10 cellular contexts compared by ENCODE assay signal in the genomic region with DNA sequence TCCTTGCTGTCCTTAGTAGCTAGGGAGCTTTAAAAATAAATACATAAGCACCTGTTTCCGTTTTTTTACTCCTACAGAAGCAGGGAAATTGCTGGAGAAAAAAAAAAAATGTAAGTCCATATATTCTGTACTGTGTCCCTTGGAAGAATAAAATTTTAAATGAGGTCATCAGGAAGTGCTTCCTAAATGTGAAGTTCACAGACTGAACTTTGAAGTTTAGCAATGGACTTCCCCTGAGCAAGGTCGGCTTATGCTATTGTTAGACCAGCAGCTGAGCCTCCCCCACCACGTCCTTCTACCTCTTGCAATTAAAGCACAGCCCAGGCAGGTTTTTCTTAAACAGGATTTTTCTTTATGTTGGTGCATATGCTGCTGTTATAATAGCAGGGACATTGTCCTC. TPM values are rescaled to one million over a fixed set of nuclear protein-coding genes. Genes with fewer than 3 reads are reported as not detected.
DNase-seq lines count a peak whose midpoint lies in the region; ATAC-seq, FAIRE-seq and TF ChIP-seq lines count a peak whose summit lies in the region.
"Had no signal": no experiment of that assay in that cellular context is flagged by ENCODE, and none has a peak within 500 bp of the region (broad histone marks: within the 10 kb centered on the region; RNA-seq: fewer than 3 reads in every experiment).

No MANE protein-coding gene starts in this region.

- H3K27ac ChIP-seq in heart left ventricle: peak overlapping the region in 11 of 12 donors; percentile 60 to 84 (median 73)
- H3K27ac ChIP-seq in small intestine (ENCODE audit: low read depth in 1 of 2, low read length in 1 of 2): no peak overlapping the region

- H3K4me3 ChIP-seq in heart left ventricle (no peak overlapping the region), small intestine (ENCODE audit: low read depth in 1 of 2, low read length in 2 of 2) (no peak overlapping the region)

- no peak for FAIRE-seq in small intestine (lab: Jason Lieb, UNC)

- peaks cover 10 to 48% (median 36%) of the 10 kb centered on the region in 12 donors for H3K4me1 ChIP-seq in heart left ventricle
- H3K4me1 ChIP-seq in small intestine (ENCODE audit: control insufficient read depth in 2 of 2, insufficient read depth in 1 of 2, low read depth in 1 of 2, low read length in 1 of 2): peaks cover 3 to 9% of the 10 kb centered on the region in 2 donors

- H3K27me3 ChIP-seq in heart left ventricle: no peaks in the 10 kb centered on the region
- H3K27me3 ChIP-seq in small intestine (ENCODE audit: control insufficient read depth in 2 of 2, insufficient read depth in 2 of 2, low read length in 2 of 2): no peaks in the 10 kb centered on the region

- no peak for TF ChIP-seq CTCF in heart left ventricle (IDR thresholded peaks at IDR 0.05)

- DNase-seq in NOMO-1 treated with DMSO at 0.1 percent for 48 hours (lab: John Stamatoyannopoulos, UW; ENCODE audit: unreplicated experiment): peak; percentile 9
- no peak for DNase-seq in NOMO-1 treated with dmso at 0.1 percent for 144 hours (lab: John Stamatoyannopoulos, UW; ENCODE audit: unreplicated experiment)
- peak; percentile 62 for DNase-seq in RPMI8226
- DNase-seq in heart left ventricle: peak in 2 of 5 donors; percentile 43 to 51
- peak; percentile 86 for DNase-seq in small intestine
- no peak for DNase-seq in NCI-H1436 (lab: John Stamatoyannopoulos, UW)
- DNase-seq: central memory CD4-positive, alpha-beta T cell; naive thymus-derived CD8-positive, alpha-beta T cell had no signal

- ATAC-seq in heart left ventricle (peak; percentile 47 to 83 (median 56)), HG03565 (IDR thresholded peaks at IDR 0.05; ENCODE audit: unreplicated experiment) (no peak), HG02678 (IDR thresholded peaks at IDR 0.05; ENCODE audit: unreplicated experiment) (no peak)
- ATAC-seq: naive thymus-derived CD8-positive, alpha-beta T cell had no signal

- no peak for TF ChIP-seq POLR2A in heart left ventricle (IDR thresholded peaks at IDR 0.05)

- H3K9me3 ChIP-seq in heart left ventricle (no peaks in the 10 kb centered on the region), small intestine (ENCODE audit: control insufficient read depth, low read depth) (no peaks in the 10 kb centered on the region)

- intact Hi-C loops in heart left ventricle (cut with DNase I): loop anchor here in 1 of 10 donors (5.0 to 10.0 kb wide), 2 partner anchors 167 to 289 kb away; partner anchors contain the start of gene ADAM10

- WGBS in heart left ventricle, 4 donors: 31 to 44% (median 34%) methylated on average over 3 of the region's 3 CpGs
- 4 to 37% (median 15%) methylated on average over 3 of the region's 3 CpGs for WGBS in small intestine, 3 donors

- H3K36me3 ChIP-seq in heart left ventricle: no peaks in the 10 kb centered on the region
- H3K36me3 ChIP-seq in small intestine (ENCODE audit: control insufficient read depth in 2 of 2, insufficient read depth in 2 of 2, low read length in 2 of 2): no peaks in the 10 kb centered on the region

RNA-seq across cellular contexts. Expression of gene LIPC, which starts 26.3 kb away (rescaled TPM):
- 1 to 10 TPM in 2 of 9 donors, under 1 TPM in 6, not detected in 1; 0.16 to 1.4 (median 0.83) TPM for total RNA-seq in heart left ventricle
- polyA plus RNA-seq in heart left ventricle: under 1 TPM; 0.10 to 0.23 TPM
- 1 to 10 TPM in 2 of 3 donors, under 1 TPM in 1; 0.98 to 2.0 (median 1.4) TPM for polyA plus RNA-seq in small intestine

Comparison
In these comparisons a context has a peak if more than half of its experiments do, and no peak if none do; other contexts are left out.
1. DNase-seq: peak in NOMO-1 treated with DMSO at 0.1 percent for 48 hours (single experiment), RPMI8226 (single experiment) and small intestine (single experiment); none in NOMO-1 treated with dmso at 0.1 percent for 144 hours (single experiment) and NCI-H1436 (single experiment).
2. ATAC-seq: peak in heart left ventricle (4 of 4); none in HG03565 (single experiment) and HG02678 (single experiment).
3. H3K27ac ChIP-seq: peak in heart left ventricle (11 of 12); none in small intestine (0 of 2).